10 cellular contexts compared by ENCODE assay signal in genomic region chr6:39887692-39888450, GRCh38. TPM values are rescaled to one million over a fixed set of nuclear protein-coding genes. Genes with fewer than 3 reads are reported as not detected.
DNase-seq lines count a peak whose midpoint lies in the region; ATAC-seq and TF ChIP-seq lines count a peak whose summit lies in the region.
"Had no signal": no experiment of that assay in that cellular context is flagged by ENCODE, and none has a peak within 500 bp of the region (broad histone marks: within the 10 kb centered on the region; RNA-seq: fewer than 3 reads in every experiment).

No MANE protein-coding gene starts in this region.

- TF ChIP-seq CTCF in foreskin fibroblast (IDR thresholded peaks at IDR 0.05; ENCODE audit: low read depth, low read length), result no peak
- no peak for TF ChIP-seq CTCF in nephron progenitor cell (IDR thresholded peaks at IDR 0.05)

- CTCF ChIA-PET in activated naive CD4-positive, alpha-beta T cell treated with anti-CD3 and anti-CD28 coated beads for 36 hours (lab: Charles Lee), result no interaction called here
- CTCF ChIA-PET in activated CD4-positive, alpha-beta T cell treated with anti-CD3 and anti-CD28 coated beads, Interleukin-2, amount 10 ng/mL, durations not matched to agents 7 days and 5 days (lab: Charles Lee), result interaction anchor here (0.6 kb wide), 1 partner anchor 29 kb away, joined by 3 read pairs; no protein-coding TSS in a partner anchor

- H3K9me3 ChIP-seq in SJCRH30 (replicated peaks), result no peaks in the 10 kb centered on the region

- peaks cover 29% of the 10 kb centered on the region for H3K4me1 Mint-ChIP-seq in nephron progenitor cell
- H3K4me1 Mint-ChIP-seq in activated naive CD4-positive, alpha-beta T cell treated with anti-CD3 and anti-CD28 coated beads for 36 hours (ENCODE audit: low read depth), result no peaks in the 10 kb centered on the region
- H3K4me1 Mint-ChIP-seq in activated CD4-positive, alpha-beta T cell treated with anti-CD3 and anti-CD28 coated beads, Interleukin-2, amount 10 ng/mL, durations not matched to agents 7 days and 5 days, result no peaks in the 10 kb centered on the region
- H3K4me1 Mint-ChIP-seq: B cell had no signal

- H3K27me3 Mint-ChIP-seq in nephron progenitor cell (ENCODE audit: low read depth, poor library complexity), result peaks cover 17% of the 10 kb centered on the region
- H3K27me3 Mint-ChIP-seq in activated naive CD4-positive, alpha-beta T cell treated with anti-CD3 and anti-CD28 coated beads for 36 hours (ENCODE audit: low read depth), result peaks cover 2% of the 10 kb centered on the region
- H3K27me3 Mint-ChIP-seq in activated CD4-positive, alpha-beta T cell treated with anti-CD3 and anti-CD28 coated beads, Interleukin-2, amount 10 ng/mL, durations not matched to agents 7 days and 5 days, result peaks cover 5% of the 10 kb centered on the region

- H3K9me3 Mint-ChIP-seq in nephron progenitor cell, result no peaks in the 10 kb centered on the region
- no peaks in the 10 kb centered on the region for H3K9me3 Mint-ChIP-seq in activated naive CD4-positive, alpha-beta T cell treated with anti-CD3 and anti-CD28 coated beads for 36 hours
- H3K9me3 Mint-ChIP-seq in activated CD4-positive, alpha-beta T cell treated with anti-CD3 and anti-CD28 coated beads, Interleukin-2, amount 10 ng/mL, durations not matched to agents 7 days and 5 days, result no peaks in the 10 kb centered on the region

- peak overlapping the region; percentile 21 for H2AFZ ChIP-seq in ACC112 (ENCODE audit: low read length, unreplicated experiment)
- H2AFZ ChIP-seq: PC-9 had no signal

- H3K27me3 ChIP-seq in ACC112 (ENCODE audit: insufficient read depth, low read length) (no peaks in the 10 kb centered on the region), SJCRH30 (no peaks in the 10 kb centered on the region)

- intact Hi-C loops in activated naive CD4-positive, alpha-beta T cell treated with anti-CD3 and anti-CD28 coated beads for 36 hours (cut with micrococcal nuclease), result no loop called here

- H3K4me1 ChIP-seq in ACC112 (ENCODE audit: control insufficient read depth, insufficient read depth, low read length, unreplicated experiment), result peaks cover 58% of the 10 kb centered on the region
- peaks cover 49% of the 10 kb centered on the region for H3K4me1 ChIP-seq in SJCRH30

- no peaks in the 10 kb centered on the region for H3K79me2 ChIP-seq in ACC112 (ENCODE audit: control insufficient read depth, insufficient read depth, low read length, unreplicated experiment)

- peak overlapping the region; percentile 96 for H3K27ac ChIP-seq in ACC112 (ENCODE audit: low read depth, low read length)
- peak overlapping the region; percentile 100 for H3K27ac ChIP-seq in SJCRH30
- H3K27ac ChIP-seq: PC-9 had no signal

- no peak for ATAC-seq in GM19463 (IDR thresholded peaks at IDR 0.05; ENCODE audit: unreplicated experiment)

- H3K4me3 ChIP-seq in ACC112 (ENCODE audit: low read depth, low read length) (peak overlapping the region; percentile 59), SJCRH30 (peak overlapping the region; percentile 21), foreskin fibroblast (ENCODE audit: low read depth in 1 of 2, low read length in 2 of 2) (no peak overlapping the region)
- H3K4me3 ChIP-seq: PC-9 had no signal

- H3K36me3 Mint-ChIP-seq in nephron progenitor cell (ENCODE audit: low read depth), result peaks cover 15% of the 10 kb centered on the region
- no peaks in the 10 kb centered on the region for H3K36me3 Mint-ChIP-seq in activated naive CD4-positive, alpha-beta T cell treated with anti-CD3 and anti-CD28 coated beads for 36 hours (ENCODE audit: low read depth)
- no peaks in the 10 kb centered on the region for H3K36me3 Mint-ChIP-seq in activated CD4-positive, alpha-beta T cell treated with anti-CD3 and anti-CD28 coated beads, Interleukin-2, amount 10 ng/mL, durations not matched to agents 7 days and 5 days (ENCODE audit: low read depth)

- DNase-seq in SJCRH30, result peak; percentile 97 to 98
- peak; percentile 97 for DNase-seq in foreskin fibroblast
- DNase-seq in nephron progenitor cell, result peak; percentile 20
- DNase-seq in activated naive CD4-positive, alpha-beta T cell treated with anti-CD3 and anti-CD28 coated beads for 36 hours, result no peak
- no peak for DNase-seq in activated CD4-positive, alpha-beta T cell treated with anti-CD3 and anti-CD28 coated beads, Interleukin-2, amount 10 ng/mL, durations not matched to agents 7 days and 5 days
- DNase-seq in NCI-H345 (lab: John Stamatoyannopoulos, UW), result no peak
- DNase-seq: PC-9 had no signal

- peak overlapping the region; percentile 59 for H3K27ac Mint-ChIP-seq in nephron progenitor cell
- H3K27ac Mint-ChIP-seq in activated naive CD4-positive, alpha-beta T cell treated with anti-CD3 and anti-CD28 coated beads for 36 hours, result no peak overlapping the region
- no peak overlapping the region for H3K27ac Mint-ChIP-seq in activated CD4-positive, alpha-beta T cell treated with anti-CD3 and anti-CD28 coated beads, Interleukin-2, amount 10 ng/mL, durations not matched to agents 7 days and 5 days
- H3K27ac Mint-ChIP-seq: B cell had no signal

- POLR2A ChIA-PET in activated CD4-positive, alpha-beta T cell treated with anti-CD3 and anti-CD28 coated beads, Interleukin-2, amount 10 ng/mL, durations not matched to agents 7 days and 5 days (lab: Charles Lee), result no interaction called here

- no peaks in the 10 kb centered on the region for H3K36me3 ChIP-seq in ACC112 (ENCODE audit: insufficient read depth, low read length)
- H3K36me3 ChIP-seq in SJCRH30, result no peaks in the 10 kb centered on the region

- no peak overlapping the region for H3K4me3 Mint-ChIP-seq in nephron progenitor cell
- no peak overlapping the region for H3K4me3 Mint-ChIP-seq in activated naive CD4-positive, alpha-beta T cell treated with anti-CD3 and anti-CD28 coated beads for 36 hours
- H3K4me3 Mint-ChIP-seq in activated CD4-positive, alpha-beta T cell treated with anti-CD3 and anti-CD28 coated beads, Interleukin-2, amount 10 ng/mL, durations not matched to agents 7 days and 5 days, result no peak overlapping the region
- H3K4me3 Mint-ChIP-seq: B cell had no signal

RNA-seq across cellular contexts. Expression of gene MOCS1, which starts 46.4 kb away (rescaled TPM):
- total RNA-seq in SJCRH30 (2014; rRNA removed; shearing (Covaris generic)), result 7.3 TPM in 2 replicates
- total RNA-seq in activated naive CD4-positive, alpha-beta T cell treated with anti-CD3 and anti-CD28 coated beads for 36 hours, result 1 to 10 TPM; 1.2 TPM
- 1 to 10 TPM; 1.7 to 1.8 TPM for total RNA-seq in activated CD4-positive, alpha-beta T cell treated with anti-CD3 and anti-CD28 coated beads, Interleukin-2, amount 10 ng/mL, durations not matched to agents 7 days and 5 days
- total RNA-seq: PC-9 had no signal

Comparison
In these comparisons a context has a peak if more than half of its experiments do, and no peak if none do; other contexts are left out.
1. H3K4me3 ChIP-seq: peak in ACC112 (single experiment) and SJCRH30 (single experiment); none in foreskin fibroblast (0 of 2).
2. DNase-seq: peak in SJCRH30 (2 of 2), foreskin fibroblast (2 of 2) and nephron progenitor cell (single experiment); none in activated naive CD4-positive, alpha-beta T cell treated with anti-CD3 and anti-CD28 coated beads for 36 hours (single experiment), activated CD4-positive, alpha-beta T cell treated with anti-CD3 and anti-CD28 coated beads, Interleukin-2, amount 10 ng/mL, durations not matched to agents 7 days and 5 days (single experiment) and NCI-H345 (single experiment).